Comparison of ENCODE assay signal across 16 cellular contexts in genomic region chr5:179614745-179615144, GRCh38. TPM values are rescaled to one million over a fixed set of nuclear protein-coding genes. Genes with fewer than 3 reads are reported as not detected.
DNase-seq lines count a peak whose midpoint lies in the region; TF ChIP-seq lines count a peak whose summit lies in the region.
"Had no signal": no experiment of that assay in that cellular context is flagged by ENCODE, and none has a peak within 500 bp of the region (broad histone marks: within the 10 kb centered on the region; RNA-seq: fewer than 3 reads in every experiment).

No MANE protein-coding gene starts in this region.

- peaks cover 52% of the 10 kb centered on the region for H3K79me2 ChIP-seq in ACC112 (ENCODE audit: control insufficient read depth, insufficient read depth, low read length, unreplicated experiment)

- peaks cover 6% of the 10 kb centered on the region for H3K27me3 Mint-ChIP-seq in activated naive CD8-positive, alpha-beta T cell treated with anti-CD3 and anti-CD28 coated beads for 36 hours
- H3K27me3 Mint-ChIP-seq in nephron progenitor cell (ENCODE audit: low read depth, poor library complexity) (peaks cover 2% of the 10 kb centered on the region), mesothelial cell of epicardium (ENCODE audit: low read depth) (no peaks in the 10 kb centered on the region)

- TF ChIP-seq CTCF in nephron progenitor cell (IDR thresholded peaks at IDR 0.05) = no peak
- no peak for TF ChIP-seq CTCF in mesothelial cell of epicardium (IDR thresholded peaks at IDR 0.05; ENCODE audit: unreplicated experiment)
- no peak for TF ChIP-seq CTCF in A673 (conservative IDR thresholded peaks at IDR 0.05; ENCODE audit: low read depth, low read length)

- H3K4me3 ChIP-seq in ACC112 (ENCODE audit: low read depth, low read length) = no peak overlapping the region
- H3K4me3 ChIP-seq in A673 (ENCODE audit: low read depth, low read length, poor library complexity, severe bottlenecking) = no peak overlapping the region
- H3K4me3 ChIP-seq: right lobe of liver, testis had no signal

- peak overlapping the region; percentile 44 for H3K4me3 Mint-ChIP-seq in activated naive CD8-positive, alpha-beta T cell treated with anti-CD3 and anti-CD28 coated beads for 36 hours
- peak overlapping the region; percentile 18 for H3K4me3 Mint-ChIP-seq in nephron progenitor cell
- no peak overlapping the region for H3K4me3 Mint-ChIP-seq in mesothelial cell of epicardium

- H3K27me3 ChIP-seq in ACC112 (ENCODE audit: insufficient read depth, low read length) (no peaks in the 10 kb centered on the region), A673 (replicated peaks; ENCODE audit: insufficient read depth, low read depth, low read length, poor library complexity) (no peaks in the 10 kb centered on the region)
- H3K27me3 ChIP-seq: right lobe of liver, testis had no signal

- peaks cover 65% of the 10 kb centered on the region for H3K36me3 Mint-ChIP-seq in activated naive CD8-positive, alpha-beta T cell treated with anti-CD3 and anti-CD28 coated beads for 36 hours
- peaks cover 85% of the 10 kb centered on the region for H3K36me3 Mint-ChIP-seq in nephron progenitor cell (ENCODE audit: low read depth)
- peaks cover 67% of the 10 kb centered on the region for H3K36me3 Mint-ChIP-seq in mesothelial cell of epicardium

- no peak for DNase-seq in activated naive CD8-positive, alpha-beta T cell treated with anti-CD3 and anti-CD28 coated beads for 36 hours
- DNase-seq in nephron progenitor cell (no peak), hepatic stellate cell (ENCODE audit: low spot score) (no peak), mesothelial cell of epicardium (ENCODE audit: low spot score in 2 of 2, unreplicated experiment in 2 of 2) (no peak), A673 (ENCODE audit: low spot score) (no peak), activated gamma-delta T cell treated with Interleukin-2 at 50 U/mL for 16 hours (no peak)
- DNase-seq: activated CD4-positive, alpha-beta T cell treated with anti-CD3 and anti-CD28 coated beads, Interleukin-2, amount 50 U/mL, for 4 hours; anterior cingulate cortex; KG1; mesendoderm; NCI-H1105 treated with DMSO at 0.1 percent for 48 hours; stimulated activated CD4-positive, alpha-beta T cell treated with anti-CD3 and anti-CD28 coated beads, Interleukin-2, amount 100 ng/mL, for 48 hours; testis had no signal

- H3K9me3 ChIP-seq in A673 (ENCODE audit: low read depth, low read length, poor library complexity, severe bottlenecking) = no peaks in the 10 kb centered on the region
- H3K9me3 ChIP-seq: right lobe of liver, testis had no signal

- H3K27ac ChIP-seq in ACC112 (ENCODE audit: low read depth, low read length) (0 out of 2 replicates have a peak overlapping the region, but pooled peaks have one; percentile 10), A673 (ENCODE audit: low read depth, low read length, poor library complexity, severe bottlenecking) (no peak overlapping the region)
- H3K27ac ChIP-seq: right lobe of liver, testis had no signal

- H3K27ac Mint-ChIP-seq in activated naive CD8-positive, alpha-beta T cell treated with anti-CD3 and anti-CD28 coated beads for 36 hours = peak overlapping the region; percentile 50
- H3K27ac Mint-ChIP-seq in nephron progenitor cell = peak overlapping the region; percentile 73
- no peak overlapping the region for H3K27ac Mint-ChIP-seq in mesothelial cell of epicardium

- TF ChIP-seq POLR2A in GM19099 (IDR thresholded peaks at IDR 0.05; ENCODE audit: extremely low read depth, insufficient read length, low read depth) = peak; percentile 17

- CTCF ChIA-PET in A673 (lab: Charles Lee) = no interaction called here

- intact Hi-C loops in A673 (cut with micrococcal nuclease; ENCODE audit: unreplicated experiment) = no loop called here

- no peak overlapping the region for H2AFZ ChIP-seq in ACC112 (ENCODE audit: low read length, unreplicated experiment)

- no peaks in the 10 kb centered on the region for H3K9me3 Mint-ChIP-seq in activated naive CD8-positive, alpha-beta T cell treated with anti-CD3 and anti-CD28 coated beads for 36 hours
- H3K9me3 Mint-ChIP-seq in nephron progenitor cell (no peaks in the 10 kb centered on the region), mesothelial cell of epicardium (no peaks in the 10 kb centered on the region)

- no TSS peak for BruUV-seq in A673 (replicated peaks; lab: Mats Ljungman, UMichigan)

- H3K4me1 ChIP-seq in ACC112 (ENCODE audit: control insufficient read depth, insufficient read depth, low read length, unreplicated experiment) = peaks cover 21% of the 10 kb centered on the region
- peaks cover 26% of the 10 kb centered on the region for H3K4me1 ChIP-seq in A673 (ENCODE audit: insufficient read depth, low read length, poor library complexity, severe bottlenecking)

- POLR2A ChIA-PET in A673 (lab: Charles Lee; ENCODE audit: low non-redundant PET) = interaction anchor here (0.6 to 1.8 kb wide), 2 partner anchors 9 to 45 kb away, joined by 5 to 15 read pairs; partner anchors contain the start of gene HNRNPH1

- peaks cover 47% of the 10 kb centered on the region for H3K4me1 Mint-ChIP-seq in activated naive CD8-positive, alpha-beta T cell treated with anti-CD3 and anti-CD28 coated beads for 36 hours
- H3K4me1 Mint-ChIP-seq in nephron progenitor cell (peaks cover 81% of the 10 kb centered on the region), mesothelial cell of epicardium (peaks cover 47% of the 10 kb centered on the region)

- H3K36me3 ChIP-seq in ACC112 (ENCODE audit: insufficient read depth, low read length) (peaks cover 67% of the 10 kb centered on the region), A673 (ENCODE audit: insufficient read depth, low read length, poor library complexity, severe bottlenecking) (peaks cover 99% of the 10 kb centered on the region)

RNA-seq across cellular contexts. Expression of gene HNRNPH1, which starts 8.7 kb away (rescaled TPM):
- 100 to 1,000 TPM; 840 to 912 TPM for total RNA-seq in activated naive CD8-positive, alpha-beta T cell treated with anti-CD3 and anti-CD28 coated beads for 36 hours
- total RNA-seq in mesothelial cell of epicardium (1,105 to 1,117 TPM (median 1,115 TPM) in 3 replicates), A673 (2021) (918 and 972 TPM in 2 replicates)
